ENCODE assay signal across 8 cellular contexts in genomic region chr1:98749152-98749756, GRCh38.
DNase-seq lines count a peak whose midpoint lies in the region; ATAC-seq and TF ChIP-seq lines count a peak whose summit lies in the region.

No MANE protein-coding gene starts in this region.

- H3K27me3 ChIP-seq in Caco-2 (replicated peaks; ENCODE audit: control insufficient read depth, insufficient read depth, low read length) (no peaks in the 10 kb centered on the region), GM23248 (replicated peaks; ENCODE audit: insufficient read depth) (no peaks in the 10 kb centered on the region), RWPE2 (ENCODE audit: insufficient read depth, poor library complexity, severe bottlenecking) (no peaks in the 10 kb centered on the region)

- POLR2A ChIA-PET in Caco-2 (lab: Charles Lee) = no interaction called here

- no TSS peak for BruUV-seq in Caco-2 (replicated peaks; lab: Mats Ljungman, UMichigan)

- no peak overlapping the region for H3K27ac Mint-ChIP-seq in Caco-2 (ENCODE audit: unreplicated experiment)
- no peak overlapping the region for H3K27ac Mint-ChIP-seq in activated T-cell treated with anti-CD3 and anti-CD28 coated beads, Interleukin-2, amount 50 U/mL, for 72 hours

- H3F3A ChIP-seq in GM23248 (ENCODE audit: insufficient read depth) = no peaks in the 10 kb centered on the region

- H3K4me1 ChIP-seq in Caco-2 (no peaks in the 10 kb centered on the region), GM23248 (ENCODE audit: insufficient read depth) (no peaks in the 10 kb centered on the region), RWPE2 (ENCODE audit: insufficient read depth, poor library complexity, severe bottlenecking) (no peaks in the 10 kb centered on the region)

- H3K36me3 ChIP-seq in Caco-2 (ENCODE audit: control insufficient read depth, insufficient read depth, low read length) (no peaks in the 10 kb centered on the region), GM23248 (ENCODE audit: low read depth) (no peaks in the 10 kb centered on the region), RWPE2 (ENCODE audit: low read depth) (no peaks in the 10 kb centered on the region)

- intact Hi-C loops in Caco-2 (cut with micrococcal nuclease; ENCODE audit: unreplicated experiment) = no loop called here

- peak; percentile 12 to 39 for TF ChIP-seq CTCF in Caco-2 (IDR thresholded peaks at IDR 0.05; ENCODE audit: insufficient read depth in 1 of 2, low read depth in 1 of 2, low read length in 1 of 2, severe bottlenecking in 1 of 2, unreplicated experiment in 1 of 2)
- TF ChIP-seq CTCF in RWPE2 (IDR thresholded peaks at IDR 0.05; ENCODE audit: poor library complexity, severe bottlenecking) = peak; percentile 82

- CTCF ChIA-PET in Caco-2 (lab: Charles Lee) = interaction anchor here (0.6 to 0.8 kb wide), 2 partner anchors 15 to 16 kb away, joined by 3 read pairs; no protein-coding TSS in a partner anchor

- 48 to 51% methylated on average over 2 of the region's 2 CpGs for WGBS in GM23248 (ENCODE audit: low coverage in 1 of 2, low lambda C conversion rate in 2 of 2, missing lambda C conversion rate in 2 of 2), 2 experiments

- H2AFZ ChIP-seq in GM23248 = no peak overlapping the region

- ATAC-seq in RWPE2 (ENCODE audit: low read depth) = no peak
- ATAC-seq in HG03378 (IDR thresholded peaks at IDR 0.05; ENCODE audit: unreplicated experiment) = no peak
- ATAC-seq in HG03108 (IDR thresholded peaks at IDR 0.05; ENCODE audit: unreplicated experiment) = no peak
- no peak for ATAC-seq in activated T-cell treated with anti-CD3 and anti-CD28 coated beads, Interleukin-2, amount 50 U/mL, for 72 hours (replicated peaks in 1 of 2)

- DNase-seq in Caco-2 (no peak), GM23248 (peak; percentile 30), RWPE2 (ENCODE audit: low spot score) (no peak), kidney tubule cell (ENCODE audit: low spot score) (peak; percentile 9)
- DNase-seq in activated CD4-positive, alpha-beta T cell treated with anti-CD3 and anti-CD28 coated beads, Interleukin-2, amount 50 U/mL, for 1 hour = no peak
- DNase-seq in activated T-cell treated with anti-CD3 and anti-CD28 coated beads, Interleukin-2, amount 50 U/mL, for 72 hours = no peak

- no peak overlapping the region for H3K4me2 ChIP-seq in GM23248 (ENCODE audit: unreplicated experiment)

- H3K9me2 ChIP-seq in GM23248 (ENCODE audit: insufficient read depth) = no peaks in the 10 kb centered on the region

- H3K4me1 Mint-ChIP-seq in Caco-2 (ENCODE audit: low read depth, unreplicated experiment) = no peaks in the 10 kb centered on the region
- H3K4me1 Mint-ChIP-seq in activated T-cell treated with anti-CD3 and anti-CD28 coated beads, Interleukin-2, amount 50 U/mL, for 72 hours (ENCODE audit: low read depth) = no peaks in the 10 kb centered on the region

- H3K36me3 Mint-ChIP-seq in Caco-2 (ENCODE audit: insufficient read depth, unreplicated experiment) = no peaks in the 10 kb centered on the region
- H3K36me3 Mint-ChIP-seq in activated T-cell treated with anti-CD3 and anti-CD28 coated beads, Interleukin-2, amount 50 U/mL, for 72 hours (ENCODE audit: insufficient read depth in 2 of 2) = no peaks in the 10 kb centered on the region

- no peaks in the 10 kb centered on the region for H3K9me3 Mint-ChIP-seq in Caco-2 (ENCODE audit: unreplicated experiment)
- no peaks in the 10 kb centered on the region for H3K9me3 Mint-ChIP-seq in activated T-cell treated with anti-CD3 and anti-CD28 coated beads, Interleukin-2, amount 50 U/mL, for 72 hours

- H3K9me3 ChIP-seq in Caco-2 (no peaks in the 10 kb centered on the region), GM23248 (ENCODE audit: low read depth) (no peaks in the 10 kb centered on the region), RWPE2 (ENCODE audit: severe bottlenecking) (no peaks in the 10 kb centered on the region)

- H3K79me2 ChIP-seq in GM23248 (ENCODE audit: insufficient read depth) = no peaks in the 10 kb centered on the region

- H3K4me3 ChIP-seq in Caco-2 (ENCODE audit: low read depth, low read length) (no peak overlapping the region), GM23248 (no peak overlapping the region), RWPE2 (ENCODE audit: severe bottlenecking) (no peak overlapping the region)

- in situ Hi-C loops in GM23248 (cut with MboI) = no loop called here

- H3K4me3 Mint-ChIP-seq in Caco-2 (ENCODE audit: unreplicated experiment) = no peak overlapping the region
- no peak overlapping the region for H3K4me3 Mint-ChIP-seq in activated T-cell treated with anti-CD3 and anti-CD28 coated beads, Interleukin-2, amount 50 U/mL, for 72 hours

- no peak overlapping the region for H3K9ac ChIP-seq in GM23248

- no peak overlapping the region for H3K27ac ChIP-seq in GM23248
- no peak overlapping the region for H3K27ac ChIP-seq in RWPE2 (ENCODE audit: poor library complexity, severe bottlenecking)

- no peaks in the 10 kb centered on the region for H4K20me1 ChIP-seq in GM23248 (ENCODE audit: insufficient read depth)

- H3K27me3 Mint-ChIP-seq in Caco-2 (ENCODE audit: insufficient read depth, unreplicated experiment) = no peaks in the 10 kb centered on the region
- peaks cover 2% of the 10 kb centered on the region for H3K27me3 Mint-ChIP-seq in activated T-cell treated with anti-CD3 and anti-CD28 coated beads, Interleukin-2, amount 50 U/mL, for 72 hours (ENCODE audit: low read depth)

Comparison
In these comparisons a context has a peak if more than half of its experiments do, and no peak if none do; other contexts are left out.
1. DNase-seq: peak in GM23248 (single experiment) and kidney tubule cell (single experiment); none in Caco-2 (0 of 2), RWPE2 (single experiment), activated CD4-positive, alpha-beta T cell treated with anti-CD3 and anti-CD28 coated beads, Interleukin-2, amount 50 U/mL, for 1 hour (single experiment) and activated T-cell treated with anti-CD3 and anti-CD28 coated beads, Interleukin-2, amount 50 U/mL, for 72 hours (0 of 2).